25 cellular contexts compared by ENCODE assay signal in genomic region chr1:223197923-223198627, GRCh38. TPM values are rescaled to one million over a fixed set of nuclear protein-coding genes. Genes with fewer than 3 reads are reported as not detected.
DNase-seq lines count a peak whose midpoint lies in the region; ATAC-seq and TF ChIP-seq lines count a peak whose summit lies in the region.
"Had no signal": no experiment of that assay in that cellular context is flagged by ENCODE, and none has a peak within 500 bp of the region (broad histone marks: within the 10 kb centered on the region; RNA-seq: fewer than 3 reads in every experiment).

No MANE protein-coding gene starts in this region.

- H3F3A ChIP-seq in PC-3 (ENCODE audit: low read length, unreplicated experiment), result no peaks in the 10 kb centered on the region

- CTCF ChIA-PET in PC-3 (lab: Charles Lee), result interaction anchor here (0.6 kb wide), 1 partner anchor 111 kb away, joined by 4 read pairs; no protein-coding TSS in a partner anchor

- no peaks in the 10 kb centered on the region for H3K27me3 Mint-ChIP-seq in stimulated activated naive CD8-positive, alpha-beta T cell treated with anti-CD3 and anti-CD28 coated beads, Interleukin-15, Interleukin-2, amounts not matched to agents 100 ng/mL and 50 ng/mL, for 24 hours

- H3K4me1 Mint-ChIP-seq in stimulated activated naive CD8-positive, alpha-beta T cell treated with anti-CD3 and anti-CD28 coated beads, Interleukin-15, Interleukin-2, amounts not matched to agents 100 ng/mL and 50 ng/mL, for 24 hours (ENCODE audit: low read depth), result peaks cover 30% of the 10 kb centered on the region
- H3K4me1 Mint-ChIP-seq: CD8-positive, alpha-beta memory T cell had no signal

- H3K9me3 Mint-ChIP-seq in stimulated activated naive CD8-positive, alpha-beta T cell treated with anti-CD3 and anti-CD28 coated beads, Interleukin-15, Interleukin-2, amounts not matched to agents 100 ng/mL and 50 ng/mL, for 24 hours, result peaks cover 4% of the 10 kb centered on the region
- H3K9me3 Mint-ChIP-seq: CD8-positive, alpha-beta memory T cell had no signal

- POLR2A ChIA-PET in PC-3 (lab: Charles Lee; ENCODE audit: unreplicated experiment), result no interaction called here

- H3K9me3 ChIP-seq in PC-3 (ENCODE audit: low read length), result no peaks in the 10 kb centered on the region
- no peaks in the 10 kb centered on the region for H3K9me3 ChIP-seq in Karpas-422 (ENCODE audit: low read length)
- H3K9me3 ChIP-seq: SJSA1 had no signal

- BruUV-seq in PC-3 (replicated peaks; lab: Mats Ljungman, UMichigan), result no TSS peak

- intact Hi-C loops in PC-3 (cut with micrococcal nuclease), result no loop called here

- no peak for ATAC-seq in stimulated activated naive CD8-positive, alpha-beta T cell treated with anti-CD3 and anti-CD28 coated beads, Interleukin-15, Interleukin-2, amounts not matched to agents 100 U/mL and 50 U/mL, for 24 hours
- no peak for ATAC-seq in PC-3
- ATAC-seq: HCT116, HepG2 had no signal

- no peaks in the 10 kb centered on the region for H3K36me3 Mint-ChIP-seq in stimulated activated naive CD8-positive, alpha-beta T cell treated with anti-CD3 and anti-CD28 coated beads, Interleukin-15, Interleukin-2, amounts not matched to agents 100 ng/mL and 50 ng/mL, for 24 hours (ENCODE audit: low read depth)
- H3K36me3 Mint-ChIP-seq: CD8-positive, alpha-beta memory T cell had no signal

- H3K4me1 ChIP-seq in PC-3 (ENCODE audit: insufficient read depth, low read length) (no peaks in the 10 kb centered on the region), Karpas-422 (ENCODE audit: low read length) (peaks cover 30% of the 10 kb centered on the region)

- no peak overlapping the region for H3K4me3 Mint-ChIP-seq in stimulated activated naive CD8-positive, alpha-beta T cell treated with anti-CD3 and anti-CD28 coated beads, Interleukin-15, Interleukin-2, amounts not matched to agents 100 ng/mL and 50 ng/mL, for 24 hours
- H3K4me3 Mint-ChIP-seq: CD8-positive, alpha-beta memory T cell had no signal

- H3K36me3 ChIP-seq in PC-3 (ENCODE audit: low read depth, low read length) (no peaks in the 10 kb centered on the region), Karpas-422 (ENCODE audit: insufficient read depth, low read length) (no peaks in the 10 kb centered on the region)
- H3K36me3 ChIP-seq: SJSA1 had no signal

- TF ChIP-seq CTCF in PC-3 (conservative IDR thresholded peaks at IDR 0.05; ENCODE audit: low read depth, low read length) (no peak), epithelial cell of esophagus (IDR thresholded peaks at IDR 0.05; ENCODE audit: insufficient read depth, low read depth, low read length, missing control alignments) (no peak)

- H3K27ac ChIP-seq in PC-3 (ENCODE audit: low read length) (no peak overlapping the region), Karpas-422 (ENCODE audit: low read length) (no peak overlapping the region)
- H3K27ac ChIP-seq: PC-9, SJSA1 had no signal

- H2AFZ ChIP-seq in PC-3 (ENCODE audit: low read length), result no peak overlapping the region
- H2AFZ ChIP-seq in Karpas-422 (ENCODE audit: low read length), result no peak overlapping the region
- H2AFZ ChIP-seq: PC-9 had no signal

- DNase-seq in stimulated activated naive CD8-positive, alpha-beta T cell treated with anti-CD3 and anti-CD28 coated beads, Interleukin-15, Interleukin-2, amounts not matched to agents 100 U/mL and 50 U/mL, for 24 hours, result no peak
- DNase-seq in PC-3 (peak; percentile 38), epithelial cell of esophagus (ENCODE audit: low read depth) (peak; percentile 77), SK-N-DZ (ENCODE audit: low spot score) (no peak), Karpas-422 (no peak)
- DNase-seq in activated T-cell treated with anti-CD3 and anti-CD28 coated beads, Interleukin-2, amount 50 U/mL, for 48 hours, result no peak
- DNase-seq: C1 segment of cervical spinal cord; Calu3; CD8-positive, alpha-beta memory T cell; DMS153; DND-41; MM.1S; NCI-H2029; NCI-H446; NCI-H524 treated with DMSO at 0.1 percent for 48 hours; NCI-H774; NK-92 treated with Interleukin-12 subunit alpha and Interleukin-12 subunit beta, amount 100 ng/mL, for 24 hours; PC-9; Right ventricle myocardium superior had no signal

- H3K27ac Mint-ChIP-seq in stimulated activated naive CD8-positive, alpha-beta T cell treated with anti-CD3 and anti-CD28 coated beads, Interleukin-15, Interleukin-2, amounts not matched to agents 100 ng/mL and 50 ng/mL, for 24 hours, result peak overlapping the region; percentile 78

- no peak overlapping the region for H3K4me3 ChIP-seq in PC-3 (ENCODE audit: low read length)
- H3K4me3 ChIP-seq in epithelial cell of esophagus (ENCODE audit: low read length), result no peak overlapping the region
- H3K4me3 ChIP-seq in Karpas-422 (ENCODE audit: low read length), result no peak overlapping the region
- H3K4me3 ChIP-seq: PC-9, SJSA1 had no signal

- no peak overlapping the region for H3K9ac ChIP-seq in PC-3 (ENCODE audit: low read length)
- no peak overlapping the region for H3K9ac ChIP-seq in Karpas-422 (ENCODE audit: low read length)

- H3K9me2 ChIP-seq in PC-3 (replicated peaks; ENCODE audit: low read length), result no peaks in the 10 kb centered on the region
- H3K9me2 ChIP-seq in Karpas-422 (replicated peaks; ENCODE audit: insufficient read depth, low read length), result no peaks in the 10 kb centered on the region

- H3K4me2 ChIP-seq in PC-3 (ENCODE audit: low read length) (no peak overlapping the region), Karpas-422 (ENCODE audit: low read depth, low read length, poor library complexity, severe bottlenecking) (no peak overlapping the region)
- H3K4me2 ChIP-seq: PC-9 had no signal

- no peaks in the 10 kb centered on the region for H3K27me3 ChIP-seq in PC-3 (ENCODE audit: low read length)
- no peaks in the 10 kb centered on the region for H3K27me3 ChIP-seq in Karpas-422 (ENCODE audit: low read length)
- H3K27me3 ChIP-seq: SJSA1 had no signal

- H3K79me2 ChIP-seq in PC-3 (ENCODE audit: low read length) (no peaks in the 10 kb centered on the region), Karpas-422 (ENCODE audit: low read length) (no peaks in the 10 kb centered on the region)

- no peaks in the 10 kb centered on the region for H4K20me1 ChIP-seq in PC-3 (ENCODE audit: low read length)
- H4K20me1 ChIP-seq in Karpas-422 (ENCODE audit: insufficient read depth, low read depth, low read length), result no peaks in the 10 kb centered on the region

RNA-seq across cellular contexts. Expression of gene TLR5, which starts 55.0 kb away (rescaled TPM):
- total RNA-seq in PC-3 (2014; rRNA removed), result 0.46 and 1.2 TPM in 2 replicates
- polyA plus RNA-seq in SK-N-DZ (2014; cell fraction: cytosol; rRNA removed), result not detected in 2 replicates
- not detected in 2 replicates for polyA plus RNA-seq in SK-N-DZ (2014; cell fraction: nucleus; rRNA removed)
- not detected in 2 replicates for total RNA-seq in Karpas-422 (2014; rRNA removed; shearing (Covaris generic); ENCODE audit: low replicate concordance)
- total RNA-seq: HepG2, HT1080, RPMI7951 had no signal
- polyA plus RNA-seq: HepG2 had no signal

Comparison
In these comparisons a context has a peak if more than half of its experiments do, and no peak if none do; other contexts are left out.
1. DNase-seq: peak in PC-3 (single experiment) and epithelial cell of esophagus (single experiment); none in stimulated activated naive CD8-positive, alpha-beta T cell treated with anti-CD3 and anti-CD28 coated beads, Interleukin-15, Interleukin-2, amounts not matched to agents 100 U/mL and 50 U/mL, for 24 hours (single experiment), SK-N-DZ (single experiment), activated T-cell treated with anti-CD3 and anti-CD28 coated beads, Interleukin-2, amount 50 U/mL, for 48 hours (0 of 2) and Karpas-422 (single experiment).